In the genomic region with DNA sequence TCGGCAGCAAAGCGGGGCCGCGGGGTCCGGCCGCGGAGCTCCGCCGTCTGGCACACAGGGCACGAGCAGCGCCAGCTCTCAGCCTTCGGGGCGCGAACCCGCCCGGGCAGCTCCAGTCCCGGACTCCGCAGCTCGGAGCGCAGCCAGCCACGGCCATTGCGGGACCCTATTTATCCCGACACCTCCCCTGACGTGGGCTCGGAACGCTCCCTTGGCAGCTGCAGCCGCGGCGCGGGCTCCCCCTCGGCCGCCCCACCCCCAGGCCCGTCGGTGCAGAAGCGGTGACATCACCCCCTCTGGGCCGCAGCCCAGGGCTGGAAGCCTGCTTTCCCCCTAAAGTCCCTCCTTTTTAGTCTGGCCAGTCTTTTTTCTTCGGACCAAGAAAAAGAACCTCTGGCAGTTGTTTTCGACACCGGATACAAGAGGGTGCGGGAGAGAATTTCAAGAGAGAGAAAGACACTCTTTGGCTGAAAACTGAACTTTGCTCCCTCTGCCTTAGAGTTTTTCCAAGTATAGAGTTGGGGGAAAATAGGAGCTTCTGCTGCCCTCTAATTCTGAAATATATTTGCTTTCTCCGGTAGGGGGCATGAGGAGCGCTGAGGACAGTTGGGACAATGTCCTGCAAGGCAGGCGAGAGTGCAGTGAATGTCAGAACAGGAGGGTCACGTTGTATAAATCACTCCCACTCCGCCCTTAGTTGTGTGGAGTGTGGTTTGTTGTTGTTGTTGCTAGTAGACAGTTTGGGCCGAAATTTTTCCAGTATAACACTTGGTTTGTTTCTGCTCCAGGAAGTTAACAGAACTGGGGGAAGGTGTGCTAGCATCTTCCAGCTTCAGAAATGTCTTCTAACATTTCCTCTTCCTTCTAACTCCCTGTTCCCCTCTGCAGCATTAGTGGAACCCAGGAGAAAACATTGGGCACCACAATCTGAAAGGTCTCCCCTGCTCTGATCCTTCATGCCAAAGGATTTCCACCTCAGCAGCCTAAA, we compare ENCODE assay signal across 8 cellular contexts. TPM values are rescaled to one million over a fixed set of nuclear protein-coding genes. Genes with fewer than 3 reads are reported as not detected.
A peak's percentile ranks its signal among the peaks of the same experiment; 100 is the strongest.
DNase-seq lines count a peak whose midpoint lies in the region; ATAC-seq and TF ChIP-seq lines count a peak whose summit lies in the region.

A gene (minus strand): TSS at position 145 of the 988 bp plus-strand sequence. CDS start 280 bp downstream, outside the sequence.

- H3K9me3 ChIP-seq in iPS DF 6.9 (ENCODE audit: control insufficient read depth, insufficient read depth, low read length): no peaks in the 10 kb centered on the region

- CTCF ChIA-PET in activated CD4-positive, alpha-beta T cell treated with anti-CD3 and anti-CD28 coated beads, Interleukin-2, amount 10 ng/mL, durations not matched to agents 7 days and 5 days (lab: Charles Lee): interaction anchor here (1.0 to 1.8 kb wide), 3 partner anchors 11 to 419 kb away, joined by 3 to 5 read pairs (median 4); no protein-coding TSS in a partner anchor

- peak within 1 kb of the TSS; percentile 38 for H3K4me3 Mint-ChIP-seq in activated CD4-positive, alpha-beta T cell treated with anti-CD3 and anti-CD28 coated beads, Interleukin-2, amount 10 ng/mL, durations not matched to agents 7 days and 5 days
- H3K4me3 Mint-ChIP-seq in brain: peak within 1 kb of the TSS; percentile 73 to 93 (median 81)

- no peaks in the 10 kb centered on the region for H3K9me3 Mint-ChIP-seq in activated CD4-positive, alpha-beta T cell treated with anti-CD3 and anti-CD28 coated beads, Interleukin-2, amount 10 ng/mL, durations not matched to agents 7 days and 5 days
- peaks cover 0 to 7% (median 0%) of the 10 kb centered on the region in 5 experiments for H3K9me3 Mint-ChIP-seq in brain

- H3K4me3 ChIP-seq in iPS DF 6.9 (ENCODE audit: low read length) (peak within 1 kb of the TSS; percentile 51; the same call in 1 of the 2 replicates), retinal pigment epithelial cell (ENCODE audit: low read length) (peak within 1 kb of the TSS; percentile 49)

- peaks cover 10% of the 10 kb centered on the region; the same call in 1 of the 2 replicates for H3K27me3 ChIP-seq in iPS DF 6.9 (ENCODE audit: control insufficient read depth, insufficient read depth, low read length)

- DNase-seq in activated CD4-positive, alpha-beta T cell treated with anti-CD3 and anti-CD28 coated beads, Interleukin-2, amount 10 ng/mL, durations not matched to agents 7 days and 5 days: no peak
- DNase-seq in activated CD4-positive, alpha-beta T cell treated with anti-CD3 and anti-CD28 coated beads, Interleukin-2, amount 50 U/mL, for 4 hours: no peak
- DNase-seq in NCI-H774 (lab: John Stamatoyannopoulos, UW): peak; percentile 40
- DNase-seq in iPS DF 6.9 (ENCODE audit: low read depth, low spot score): no peak
- no peak for DNase-seq in retinal pigment epithelial cell (ENCODE audit: low read depth)

- TF ChIP-seq CTCF in brain (conservative IDR thresholded peaks at IDR 0.05) (peak; percentile 65 to 74), retinal pigment epithelial cell (conservative IDR thresholded peaks at IDR 0.05; ENCODE audit: low read depth, low read length) (peak; percentile 76)

- H3K4me1 ChIP-seq in iPS DF 6.9 (ENCODE audit: control insufficient read depth, insufficient read depth, low read length): peaks cover 2% of the 10 kb centered on the region; the same call in 1 of the 2 replicates

- no peak within 1 kb of the TSS for H3K27ac Mint-ChIP-seq in activated CD4-positive, alpha-beta T cell treated with anti-CD3 and anti-CD28 coated beads, Interleukin-2, amount 10 ng/mL, durations not matched to agents 7 days and 5 days
- H3K27ac Mint-ChIP-seq in brain: peak within 1 kb of the TSS; percentile 62 to 98 (median 82)

- no peaks in the 10 kb centered on the region for H3K36me3 ChIP-seq in iPS DF 6.9 (ENCODE audit: control insufficient read depth, insufficient read depth, low read length)

- H3K27me3 Mint-ChIP-seq in activated CD4-positive, alpha-beta T cell treated with anti-CD3 and anti-CD28 coated beads, Interleukin-2, amount 10 ng/mL, durations not matched to agents 7 days and 5 days: peaks cover 77% of the 10 kb centered on the region
- peaks cover 50% of the 10 kb centered on the region for H3K27me3 Mint-ChIP-seq in brain

- ATAC-seq in HG02938 (IDR thresholded peaks at IDR 0.05; ENCODE audit: unreplicated experiment): peak; percentile 43
- no peak for ATAC-seq in HG03280 (IDR thresholded peaks at IDR 0.05; ENCODE audit: unreplicated experiment)

- peaks cover 20% of the 10 kb centered on the region for H3K4me1 Mint-ChIP-seq in activated CD4-positive, alpha-beta T cell treated with anti-CD3 and anti-CD28 coated beads, Interleukin-2, amount 10 ng/mL, durations not matched to agents 7 days and 5 days
- peaks cover 43% of the 10 kb centered on the region for H3K4me1 Mint-ChIP-seq in brain

- POLR2A ChIA-PET in activated CD4-positive, alpha-beta T cell treated with anti-CD3 and anti-CD28 coated beads, Interleukin-2, amount 10 ng/mL, durations not matched to agents 7 days and 5 days (lab: Charles Lee): no interaction called here

- H3K36me3 Mint-ChIP-seq in activated CD4-positive, alpha-beta T cell treated with anti-CD3 and anti-CD28 coated beads, Interleukin-2, amount 10 ng/mL, durations not matched to agents 7 days and 5 days (ENCODE audit: low read depth): no peaks in the 10 kb centered on the region
- H3K36me3 Mint-ChIP-seq in brain: no peaks in the 10 kb centered on the region

- no peak within 1 kb of the TSS for H3K27ac ChIP-seq in iPS DF 6.9 (ENCODE audit: low read length)

- no CpG with 5 or more reads among the region's 46 CpGs for WGBS in iPS DF 6.9 (ENCODE audit: insufficient coverage, insufficient read length)

RNA-seq across cellular contexts. Expression of the gene that starts here (rescaled TPM):
- total RNA-seq in activated CD4-positive, alpha-beta T cell treated with anti-CD3 and anti-CD28 coated beads, Interleukin-2, amount 10 ng/mL, durations not matched to agents 7 days and 5 days: not detected
- 0.81 TPM for polyA plus RNA-seq in brain (ENCODE audit: insufficient read depth, low read depth, low replicate concordance)
